ENCODE assay signal across 9 cellular contexts in genomic region chr3:184299488-184300376, GRCh38. TPM values are rescaled to one million over a fixed set of nuclear protein-coding genes. Genes with fewer than 3 reads are reported as not detected.
A peak's percentile ranks its signal among the peaks of the same experiment; 100 is the strongest.
DNase-seq lines count a peak whose midpoint lies in the region; ATAC-seq and TF ChIP-seq lines count a peak whose summit lies in the region.
"Had no signal": no experiment of that assay in that cellular context is flagged by ENCODE, and none has a peak within 500 bp of the region (broad histone marks: within the 10 kb centered on the region; RNA-seq: fewer than 3 reads in every experiment).

No MANE protein-coding gene starts in this region.

- in situ Hi-C loops in KBM-7 (cut with MboI; ENCODE audit: low pct_unique_long_range_greater_than_20kb, low sequenced_read_pairs): loop anchor here (25.0 kb wide), 1 partner anchor 412 kb away; the partner anchor contains the start of gene PARL

- peak overlapping the region; percentile 92 for H3K4me3 Mint-ChIP-seq in activated T-cell treated with anti-CD3 and anti-CD28 coated beads, Interleukin-2, amount 50 U/mL, for 4 hours
- H3K4me3 Mint-ChIP-seq in T-helper 17 cell: peak overlapping the region; percentile 92

- peaks cover 27% of the 10 kb centered on the region for H3K4me1 Mint-ChIP-seq in activated T-cell treated with anti-CD3 and anti-CD28 coated beads, Interleukin-2, amount 50 U/mL, for 4 hours (ENCODE audit: low read depth)
- H3K4me1 Mint-ChIP-seq in T-helper 17 cell: peaks cover 18% of the 10 kb centered on the region

- ATAC-seq in activated T-cell treated with anti-CD3 and anti-CD28 coated beads, Interleukin-2, amount 50 U/mL, for 4 hours: no peak
- ATAC-seq in T-helper 17 cell (no peak), HG03354 (IDR thresholded peaks at IDR 0.05; ENCODE audit: poor library complexity, severe bottlenecking, unreplicated experiment) (no peak)

- no peak for TF ChIP-seq CTCF in fibroblast of pulmonary artery (IDR thresholded peaks at IDR 0.05; ENCODE audit: low read length, missing control alignments)

- peak overlapping the region; percentile 91 for H3K27ac Mint-ChIP-seq in T-helper 17 cell

- peaks cover 39% of the 10 kb centered on the region for H3K36me3 Mint-ChIP-seq in activated T-cell treated with anti-CD3 and anti-CD28 coated beads, Interleukin-2, amount 50 U/mL, for 4 hours (ENCODE audit: insufficient read depth)
- peaks cover 4% of the 10 kb centered on the region for H3K36me3 Mint-ChIP-seq in T-helper 17 cell (ENCODE audit: low read depth)

- DNase-seq in activated T-cell treated with anti-CD3 and anti-CD28 coated beads, Interleukin-2, amount 50 U/mL, for 4 hours: no peak
- DNase-seq in activated T-cell treated with anti-CD3 and anti-CD28 coated beads for 4 hours (no peak), T-helper 17 cell (no peak), fibroblast of pulmonary artery (ENCODE audit: low read depth) (peak; percentile 34), skeletal muscle cell (ENCODE audit: low read depth) (no peak), KBM-7 (no peak), cerebellum (ENCODE audit: low spot score) (no peak)

- no peaks in the 10 kb centered on the region for H3K9me3 Mint-ChIP-seq in activated T-cell treated with anti-CD3 and anti-CD28 coated beads, Interleukin-2, amount 50 U/mL, for 4 hours

- no peaks in the 10 kb centered on the region for H3K9me3 ChIP-seq in T-helper 17 cell (ENCODE audit: control insufficient read depth, low read length, poor library complexity, severe bottlenecking)

- peaks cover 2% of the 10 kb centered on the region for H3K27me3 Mint-ChIP-seq in activated T-cell treated with anti-CD3 and anti-CD28 coated beads, Interleukin-2, amount 50 U/mL, for 4 hours (ENCODE audit: low read depth)
- no peaks in the 10 kb centered on the region for H3K27me3 Mint-ChIP-seq in T-helper 17 cell

- H3K4me3 ChIP-seq in fibroblast of pulmonary artery (replicated peaks; ENCODE audit: low read depth, low read length) (peak overlapping the region; percentile 80), skeletal muscle cell (ENCODE audit: low read depth, low read length) (peak overlapping the region; percentile 96)

RNA-seq across cellular contexts. Expression of gene PSMD2, which starts 0.7 kb away (rescaled TPM):
- 100 to 1,000 TPM; 497 to 520 (median 498) TPM for total RNA-seq in activated T-cell treated with anti-CD3 and anti-CD28 coated beads, Interleukin-2, amount 50 U/mL, for 4 hours
- total RNA-seq in T-helper 17 cell (100 to 1,000 TPM; 149 to 171 TPM), cerebellum (188 TPM)

RNA-seq across cellular contexts. Expression of gene EIF4G1, which starts 14.7 kb away (rescaled TPM):
- total RNA-seq in activated T-cell treated with anti-CD3 and anti-CD28 coated beads, Interleukin-2, amount 50 U/mL, for 4 hours: 1,000 to 10,000 TPM in 2 of 3 donors, 100 to 1,000 TPM in 1; 990 to 1,057 (median 1,007) TPM
- total RNA-seq in T-helper 17 cell (100 to 1,000 TPM; 226 to 236 TPM), cerebellum (83.3 TPM)

RNA-seq across cellular contexts. Expression of gene ECE2, which starts 23.9 kb away (rescaled TPM):
- not detected for total RNA-seq in activated T-cell treated with anti-CD3 and anti-CD28 coated beads, Interleukin-2, amount 50 U/mL, for 4 hours
- total RNA-seq in T-helper 17 cell (not detected), cerebellum (10.1 TPM)
- total RNA-seq: lung microvascular endothelial cell had no signal

RNA-seq across cellular contexts. Expression of gene FAM131A, which starts 37.7 kb away (rescaled TPM):
- total RNA-seq in activated T-cell treated with anti-CD3 and anti-CD28 coated beads, Interleukin-2, amount 50 U/mL, for 4 hours: 1 to 10 TPM; 3.5 to 4.4 (median 3.7) TPM
- total RNA-seq in T-helper 17 cell (10 to 100 TPM in 1 of 2 donors, 1 to 10 TPM in 1; 7.9 to 10.9 TPM), cerebellum (28.6 TPM)

RNA-seq across cellular contexts. Expression of gene CAMK2N2, which starts 38.4 kb away (rescaled TPM):
- total RNA-seq in activated T-cell treated with anti-CD3 and anti-CD28 coated beads, Interleukin-2, amount 50 U/mL, for 4 hours: under 1 TPM; 0.34 to 0.53 (median 0.35) TPM
- under 1 TPM; 0.20 to 0.31 TPM for total RNA-seq in T-helper 17 cell
- 5.8 TPM for total RNA-seq in cerebellum
- total RNA-seq: lung microvascular endothelial cell had no signal

Comparison
In these comparisons a context has a peak if more than half of its experiments do, and no peak if none do; other contexts are left out.
1. RNA of gene EIF4G1, which starts 14.7 kb away (total RNA-seq): 990 to 1,057 TPM in activated T-cell treated with anti-CD3 and anti-CD28 coated beads, Interleukin-2, amount 50 U/mL, for 4 hours; 226 to 236 TPM in T-helper 17 cell and 83.3 TPM in cerebellum (single experiment); every median in the first group is over 4 times any median in the second.
2. RNA of gene ECE2, which starts 23.9 kb away (total RNA-seq): 10.1 TPM in cerebellum (single experiment); not detected in activated T-cell treated with anti-CD3 and anti-CD28 coated beads, Interleukin-2, amount 50 U/mL, for 4 hours and not detected in T-helper 17 cell; every median in the first group is over 10 times any median in the second.